ENCODE assay signal across 6 cellular contexts in genomic region chr19:48363500-48363809, GRCh38. TPM values are rescaled to one million over a fixed set of nuclear protein-coding genes. Genes with fewer than 3 reads are reported as not detected.
DNase-seq lines count a peak whose midpoint lies in the region; ATAC-seq and TF ChIP-seq lines count a peak whose summit lies in the region.

No MANE protein-coding gene starts in this region.

- no peaks in the 10 kb centered on the region for H3K36me3 ChIP-seq in A673 (ENCODE audit: insufficient read depth, low read length, poor library complexity, severe bottlenecking)
- no peaks in the 10 kb centered on the region for H3K36me3 ChIP-seq in GM23248 (ENCODE audit: low read depth)

- peak overlapping the region; percentile 85 for H3K9ac ChIP-seq in GM23248

- H3K9me3 ChIP-seq in A673 (ENCODE audit: low read depth, low read length, poor library complexity, severe bottlenecking) (no peaks in the 10 kb centered on the region), GM23248 (ENCODE audit: low read depth) (no peaks in the 10 kb centered on the region)

- peak overlapping the region; percentile 92 for H3K4me2 ChIP-seq in GM23248 (ENCODE audit: unreplicated experiment)

- peak; percentile 14 for ATAC-seq in WTC11
- peak; percentile 28 for ATAC-seq in left colon

- no TSS peak for BruUV-seq in A673 (replicated peaks; lab: Mats Ljungman, UMichigan)

- H3K27me3 Mint-ChIP-seq in WTC11 (ENCODE audit: low read depth), result peaks cover 15% of the 10 kb centered on the region

- no peaks in the 10 kb centered on the region for H3K9me3 Mint-ChIP-seq in WTC11

- peaks cover 9% of the 10 kb centered on the region for H3K4me1 Mint-ChIP-seq in WTC11

- H3K4me1 ChIP-seq in A673 (ENCODE audit: insufficient read depth, low read length, poor library complexity, severe bottlenecking) (peaks cover 9% of the 10 kb centered on the region), GM23248 (ENCODE audit: insufficient read depth) (no peaks in the 10 kb centered on the region)

- H3K79me2 ChIP-seq in GM23248 (ENCODE audit: insufficient read depth), result no peaks in the 10 kb centered on the region

- POLR2A ChIA-PET in A673 (lab: Charles Lee; ENCODE audit: low non-redundant PET) (interaction anchor here (0.6 kb wide), 1 partner anchor 40 kb away, joined by 4 read pairs; no protein-coding TSS in a partner anchor), WTC11 (lab: Charles Lee) (interaction anchor here (0.6 to 2.1 kb wide), 11 partner anchors 12 to 537 kb away, joined by 3 to 15 read pairs (median 5); partner anchors contain the start of genes EMP3, KDELR1 and NUCB1)

- CTCF ChIA-PET in A673 (lab: Charles Lee) (interaction anchor here (0.5 to 2.0 kb wide), 6 partner anchors 13 to 297 kb away, joined by 3 to 15 read pairs (median 4); partner anchors contain the start of gene KDELR1), WTC11 (lab: Charles Lee) (interaction anchor here (0.6 to 4.8 kb wide), 27 partner anchors 10 to 294 kb away, joined by 3 to 80 read pairs (median 6); partner anchors contain the start of genes GRIN2D, GRWD1 and KDELR1)

- H3K27me3 ChIP-seq in A673 (replicated peaks; ENCODE audit: insufficient read depth, low read depth, low read length, poor library complexity) (no peaks in the 10 kb centered on the region), GM23248 (replicated peaks; ENCODE audit: insufficient read depth) (no peaks in the 10 kb centered on the region)

- H3K4me3 Mint-ChIP-seq in WTC11, result peak overlapping the region; percentile 81

- H3K27ac Mint-ChIP-seq in WTC11, result peak overlapping the region; percentile 97

- peak overlapping the region; percentile 82 for H3K27ac ChIP-seq in A673 (ENCODE audit: low read depth, low read length, poor library complexity, severe bottlenecking)
- peak overlapping the region; percentile 50 for H3K27ac ChIP-seq in GM23248

- no peaks in the 10 kb centered on the region for H4K20me1 ChIP-seq in GM23248 (ENCODE audit: insufficient read depth)

- peak overlapping the region; percentile 46 for H3K4me3 ChIP-seq in A673 (ENCODE audit: low read depth, low read length, poor library complexity, severe bottlenecking)
- H3K4me3 ChIP-seq in GM23248, result peak overlapping the region; percentile 73

- peak overlapping the region; percentile 89 for H2AFZ ChIP-seq in GM23248

- DNase-seq in A673 (ENCODE audit: low spot score) (no peak), GM23248 (no peak), WTC11 (ENCODE audit: low spot score) (no peak), left colon (peak in 1 of 2 donors; percentile 68), ecto neural progenitor cell (ENCODE audit: low spot score) (no peak), A172 (ENCODE audit: low spot score) (no peak)

- intact Hi-C loops in A673 (cut with micrococcal nuclease; ENCODE audit: unreplicated experiment), result no loop called here
- intact Hi-C loops in left colon (cut with DNase I, micrococcal nuclease), result no loop called here

- 0 to 5% methylated on average over 10 of the region's 10 CpGs for WGBS in GM23248 (ENCODE audit: low coverage in 1 of 2, low lambda C conversion rate in 2 of 2, missing lambda C conversion rate in 2 of 2), 2 experiments

- peaks cover 8% of the 10 kb centered on the region for H3K36me3 Mint-ChIP-seq in WTC11

- in situ Hi-C loops in GM23248 (cut with MboI), result no loop called here

- TF ChIP-seq CTCF in A673 (conservative IDR thresholded peaks at IDR 0.05; ENCODE audit: low read depth, low read length) (no peak), WTC11 (IDR thresholded peaks at IDR 0.05) (no peak)

- no peaks in the 10 kb centered on the region for H3K9me2 ChIP-seq in GM23248 (ENCODE audit: insufficient read depth)

- H3F3A ChIP-seq in GM23248 (ENCODE audit: insufficient read depth), result no peaks in the 10 kb centered on the region

TF ChIP-seq in WTC11, 78 proteins besides CTCF, POLR2A, EP300 and RAD21:
- TF ChIP-seq FOXP1 (CRISPR knock-in tag; IDR thresholded peaks at IDR 0.05; ENCODE audit: borderline replicate concordance) (no peak), IRF1 (CRISPR knock-in tag; IDR thresholded peaks at IDR 0.05) (0 out of 2 replicates have a peak, but pooled peaks have one; percentile 42), ZNF416 (CRISPR knock-in tag; IDR thresholded peaks at IDR 0.05) (no peak), USF2 (CRISPR knock-in tag; IDR thresholded peaks at IDR 0.05) (0 out of 2 replicates have a peak, but pooled peaks have one; percentile 49)

RNA-seq across cellular contexts. Expression of gene TMEM143, which starts 0.3 kb away (rescaled TPM):
- total RNA-seq in A673 (2021) (7.5 and 7.9 TPM in 2 replicates), WTC11 (2021) (20.2 to 29.6 TPM (median 27.0 TPM) in 3 replicates), left colon (10 to 100 TPM; 12.5 to 18.4 TPM)
- 7.6 and 27.1 TPM in 2 replicates for total RNA-seq in GM23248 (2014; rRNA removed; shearing (Covaris generic))
- polyA plus RNA-seq in GM23248 (2016; fragmentation: Nextera tagmentation; extraction: Ambion mirVana), result 8.6 and 9.9 TPM in 2 replicates
- total RNA-seq in A172 (2014; rRNA removed; shearing (Covaris generic)), result 1.8 and 2.5 TPM in 2 replicates

RNA-seq across cellular contexts. Expression of gene SYNGR4, which starts 0.7 kb away (rescaled TPM):
- total RNA-seq in A673 (2021) (0.50 TPM in 1 of 2 replicates, not detected in the other), WTC11 (2021) (not detected in 3 replicates), left colon (not detected)
- not detected in 2 replicates for total RNA-seq in GM23248 (2014; rRNA removed; shearing (Covaris generic))
- polyA plus RNA-seq in GM23248 (2016; fragmentation: Nextera tagmentation; extraction: Ambion mirVana), result not detected in 2 replicates
- total RNA-seq in A172 (2014; rRNA removed; shearing (Covaris generic)), result not detected in 2 replicates

RNA-seq across cellular contexts. Expression of gene KDELR1, which starts 27.9 kb away (rescaled TPM):
- total RNA-seq in A673 (2021), result 197 and 200 TPM in 2 replicates
- total RNA-seq in GM23248 (2014; rRNA removed; shearing (Covaris generic)), result 126 and 170 TPM in 2 replicates
- 231 and 242 TPM in 2 replicates for polyA plus RNA-seq in GM23248 (2016; fragmentation: Nextera tagmentation; extraction: Ambion mirVana)
- 207 to 226 TPM (median 223 TPM) in 3 replicates for total RNA-seq in WTC11 (2021)
- total RNA-seq in left colon, result 100 to 1,000 TPM; 226 to 236 TPM
- 64.2 and 71.5 TPM in 2 replicates for total RNA-seq in A172 (2014; rRNA removed; shearing (Covaris generic))

RNA-seq across cellular contexts. Expression of gene GRIN2D, which starts 30.0 kb away (rescaled TPM):
- total RNA-seq in A673 (2021), result 10.4 and 11.4 TPM in 2 replicates
- total RNA-seq in GM23248 (2014; rRNA removed; shearing (Covaris generic)), result 0.54 and 0.76 TPM in 2 replicates
- polyA plus RNA-seq in GM23248 (2016; fragmentation: Nextera tagmentation; extraction: Ambion mirVana), result 0.10 and 0.22 TPM in 2 replicates
- 23.0 to 27.8 TPM (median 25.3 TPM) in 3 replicates for total RNA-seq in WTC11 (2021)
- under 1 TPM; 0.37 to 0.61 TPM for total RNA-seq in left colon
- not detected in 2 replicates for total RNA-seq in A172 (2014; rRNA removed; shearing (Covaris generic))

RNA-seq across cellular contexts. Expression of gene EMP3, which starts 38.1 kb away (rescaled TPM):
- total RNA-seq in A673 (2021) (170 and 187 TPM in 2 replicates), WTC11 (2021) (8.9 to 11.1 TPM (median 10.4 TPM) in 3 replicates), left colon (10 to 100 TPM in 1 of 2 donors, 1 to 10 TPM in 1; 8.4 to 33.4 TPM)
- total RNA-seq in GM23248 (2014; rRNA removed; shearing (Covaris generic)), result 165 and 196 TPM in 2 replicates
- polyA plus RNA-seq in GM23248 (2016; fragmentation: Nextera tagmentation; extraction: Ambion mirVana), result 716 and 742 TPM in 2 replicates
- 67.5 and 98.5 TPM in 2 replicates for total RNA-seq in A172 (2014; rRNA removed; shearing (Covaris generic))
